Comparison of ENCODE assay signal across 8 cellular contexts in genomic region chr4:53366301-53366716, GRCh38. TPM values are rescaled to one million over a fixed set of nuclear protein-coding genes. Genes with fewer than 3 reads are reported as not detected.
DNase-seq lines count a peak whose midpoint lies in the region; ATAC-seq, FAIRE-seq and TF ChIP-seq lines count a peak whose summit lies in the region.

No MANE protein-coding gene starts in this region.

- no peaks in the 10 kb centered on the region for H3K9me3 ChIP-seq in HUES6 (ENCODE audit: control insufficient read depth, insufficient read depth, low read depth, low read length)

- TF ChIP-seq CTCF in dorsolateral prefrontal cortex (IDR thresholded peaks at IDR 0.05 in 54 of 56, conservative IDR thresholded peaks at IDR 0.05 in 2 of 56; ENCODE audit: low read depth in 1 of 56, partially characterized antibody in 56 of 56) (no peak), osteocyte (IDR thresholded peaks at IDR 0.05) (no peak)

- FAIRE-seq in HTR-8/SVneo (lab: Jason Lieb, UNC) = no peak

- no peaks in the 10 kb centered on the region for H3K36me3 ChIP-seq in HUES6 (ENCODE audit: control insufficient read depth, insufficient read depth, low read length)

- H3K27me3 ChIP-seq in HUES6 (ENCODE audit: control insufficient read depth, insufficient read depth, low read length) (peaks cover 30% of the 10 kb centered on the region), dorsolateral prefrontal cortex (peaks cover 0 to 27% (median 4%) of the 10 kb centered on the region in 45 donors)

- H3K9me3 Mint-ChIP-seq in osteocyte (ENCODE audit: unreplicated experiment) = no peaks in the 10 kb centered on the region

- H3K9ac ChIP-seq in HUES6 (ENCODE audit: low read length) = no peak overlapping the region

- H3K4me3 Mint-ChIP-seq in osteocyte (ENCODE audit: unreplicated experiment) = peak overlapping the region; percentile 93

- DNase-seq in dorsolateral prefrontal cortex = no peak
- no peak for DNase-seq in osteocyte (ENCODE audit: extremely low spot score, unreplicated experiment)
- DNase-seq in HTR-8/SVneo (ENCODE audit: insufficient read length, low spot score) = no peak

- no peak overlapping the region for H3K27ac ChIP-seq in HUES6 (ENCODE audit: low read depth, low read length)
- peak overlapping the region in 52 of 59 donors; percentile 14 to 83 (median 68) for H3K27ac ChIP-seq in dorsolateral prefrontal cortex

- peaks cover 3% of the 10 kb centered on the region for H3K36me3 Mint-ChIP-seq in osteocyte (ENCODE audit: unreplicated experiment)

- intact Hi-C loops in dorsolateral prefrontal cortex (cut with DNase I) = loop anchor here in 1 of 2 donors (1.0 kb wide), 1 partner anchor 11 kb away; the partner anchor contains the start of gene FIP1L1

- peaks cover 6% of the 10 kb centered on the region; the same call in 1 of the 2 replicates for H3K4me1 ChIP-seq in HUES6 (ENCODE audit: control insufficient read depth, insufficient read depth, low read length)

- H3K4me3 ChIP-seq in HUES6 (ENCODE audit: low read depth, low read length) = peak overlapping the region; percentile 79
- peak overlapping the region; percentile 70 to 99 (median 94) for H3K4me3 ChIP-seq in dorsolateral prefrontal cortex

- ATAC-seq in GM19035 (IDR thresholded peaks at IDR 0.05; ENCODE audit: unreplicated experiment) (peak; percentile 20), GM19328 (IDR thresholded peaks at IDR 0.05; ENCODE audit: unreplicated experiment) (no peak), GM21367 (IDR thresholded peaks at IDR 0.05; ENCODE audit: unreplicated experiment) (no peak), HG02981 (IDR thresholded peaks at IDR 0.05; ENCODE audit: unreplicated experiment) (no peak)

- H3K27ac Mint-ChIP-seq in osteocyte (ENCODE audit: unreplicated experiment) = peak overlapping the region; percentile 95

- H3K27me3 Mint-ChIP-seq in osteocyte (ENCODE audit: unreplicated experiment) = peaks cover 29% of the 10 kb centered on the region

- peaks cover 36% of the 10 kb centered on the region for H3K4me1 Mint-ChIP-seq in osteocyte (ENCODE audit: unreplicated experiment)

RNA-seq across cellular contexts. Expression of gene SCFD2, which starts 0.4 kb away (rescaled TPM):
- total RNA-seq in dorsolateral prefrontal cortex (10 to 100 TPM; 13.8 to 29.8 (median 23.4) TPM), osteocyte (10.3 and 14.0 TPM in 2 replicates)

RNA-seq across cellular contexts. Expression of gene FIP1L1, which starts 11.1 kb away (rescaled TPM):
- total RNA-seq in dorsolateral prefrontal cortex = 10 to 100 TPM; 48.3 to 86.9 (median 66.4) TPM
- 54.8 and 57.8 TPM in 2 replicates for total RNA-seq in osteocyte
